1 cellular context compared by ENCODE assay signal in genomic region chr1:153929981-153930948, GRCh38.
TF ChIP-seq lines count a peak whose summit lies in the region.

No MANE protein-coding gene starts in this region.

TF ChIP-seq in HCT116, 20 proteins besides CTCF, POLR2A, EP300 and RAD21:
- TF ChIP-seq, protein P1, sequence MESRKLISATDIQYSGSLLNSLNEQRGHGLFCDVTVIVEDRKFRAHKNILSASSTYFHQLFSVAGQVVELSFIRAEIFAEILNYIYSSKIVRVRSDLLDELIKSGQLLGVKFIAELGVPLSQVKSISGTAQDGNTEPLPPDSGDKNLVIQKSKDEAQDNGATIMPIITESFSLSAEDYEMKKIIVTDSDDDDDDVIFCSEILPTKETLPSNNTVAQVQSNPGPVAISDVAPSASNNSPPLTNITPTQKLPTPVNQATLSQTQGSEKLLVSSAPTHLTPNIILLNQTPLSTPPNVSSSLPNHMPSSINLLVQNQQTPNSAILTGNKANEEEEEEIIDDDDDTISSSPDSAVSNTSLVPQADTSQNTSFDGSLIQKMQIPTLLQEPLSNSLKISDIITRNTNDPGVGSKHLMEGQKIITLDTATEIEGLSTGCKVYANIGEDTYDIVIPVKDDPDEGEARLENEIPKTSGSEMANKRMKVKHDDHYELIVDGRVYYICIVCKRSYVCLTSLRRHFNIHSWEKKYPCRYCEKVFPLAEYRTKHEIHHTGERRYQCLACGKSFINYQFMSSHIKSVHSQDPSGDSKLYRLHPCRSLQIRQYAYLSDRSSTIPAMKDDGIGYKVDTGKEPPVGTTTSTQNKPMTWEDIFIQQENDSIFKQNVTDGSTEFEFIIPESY (IDR thresholded peaks at IDR 0.05; ENCODE audit: extremely low read depth, insufficient replicate concordance, low read length) = no peak
- TF ChIP-seq TCF7L2 (IDR thresholded peaks at IDR 0.05; ENCODE audit: borderline replicate concordance, extremely low read depth, insufficient read depth, insufficient read length) (no peak), REST (IDR thresholded peaks at IDR 0.05; ENCODE audit: low read depth) (no peak), CBX3 (IDR thresholded peaks at IDR 0.05; ENCODE audit: low read depth) (no peak), ELF1 (IDR thresholded peaks at IDR 0.05; ENCODE audit: borderline replicate concordance, low read depth) (no peak), EZH2phosphoT487 (IDR thresholded peaks at IDR 0.05; ENCODE audit: borderline replicate concordance) (no peak), YY1 (IDR thresholded peaks at IDR 0.05; ENCODE audit: extremely low read depth, insufficient replicate concordance, low read depth, low read length) (no peak), SP1 (IDR thresholded peaks at IDR 0.05; ENCODE audit: low read depth) (no peak), CEBPB (IDR thresholded peaks at IDR 0.05; ENCODE audit: low read depth) (no peak), JUND (IDR thresholded peaks at IDR 0.05) (no peak), EGR1 (IDR thresholded peaks at IDR 0.05; ENCODE audit: low read depth) (no peak), FOSL1 (IDR thresholded peaks at IDR 0.05; ENCODE audit: low read depth) (no peak), EZH2 (IDR thresholded peaks at IDR 0.05) (no peak), SIN3A (IDR thresholded peaks at IDR 0.05; ENCODE audit: low read depth) (no peak), SRF (IDR thresholded peaks at IDR 0.05; ENCODE audit: low read depth) (no peak), POLR2AphosphoS5 (IDR thresholded peaks at IDR 0.05; ENCODE audit: low read depth, low read length) (no peak), ZNF274 (IDR thresholded peaks at IDR 0.05; ENCODE audit: low read depth, low read length) (no peak)
- TF ChIP-seq, protein P2, sequence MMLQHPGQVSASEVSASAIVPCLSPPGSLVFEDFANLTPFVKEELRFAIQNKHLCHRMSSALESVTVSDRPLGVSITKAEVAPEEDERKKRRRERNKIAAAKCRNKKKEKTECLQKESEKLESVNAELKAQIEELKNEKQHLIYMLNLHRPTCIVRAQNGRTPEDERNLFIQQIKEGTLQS (IDR thresholded peaks at IDR 0.05) = no peak
- TF ChIP-seq, protein P3, sequence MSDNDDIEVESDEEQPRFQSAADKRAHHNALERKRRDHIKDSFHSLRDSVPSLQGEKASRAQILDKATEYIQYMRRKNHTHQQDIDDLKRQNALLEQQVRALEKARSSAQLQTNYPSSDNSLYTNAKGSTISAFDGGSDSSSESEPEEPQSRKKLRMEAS (IDR thresholded peaks at IDR 0.05) = no peak
